Comparison of ENCODE assay signal across 8 cellular contexts in the genomic region with DNA sequence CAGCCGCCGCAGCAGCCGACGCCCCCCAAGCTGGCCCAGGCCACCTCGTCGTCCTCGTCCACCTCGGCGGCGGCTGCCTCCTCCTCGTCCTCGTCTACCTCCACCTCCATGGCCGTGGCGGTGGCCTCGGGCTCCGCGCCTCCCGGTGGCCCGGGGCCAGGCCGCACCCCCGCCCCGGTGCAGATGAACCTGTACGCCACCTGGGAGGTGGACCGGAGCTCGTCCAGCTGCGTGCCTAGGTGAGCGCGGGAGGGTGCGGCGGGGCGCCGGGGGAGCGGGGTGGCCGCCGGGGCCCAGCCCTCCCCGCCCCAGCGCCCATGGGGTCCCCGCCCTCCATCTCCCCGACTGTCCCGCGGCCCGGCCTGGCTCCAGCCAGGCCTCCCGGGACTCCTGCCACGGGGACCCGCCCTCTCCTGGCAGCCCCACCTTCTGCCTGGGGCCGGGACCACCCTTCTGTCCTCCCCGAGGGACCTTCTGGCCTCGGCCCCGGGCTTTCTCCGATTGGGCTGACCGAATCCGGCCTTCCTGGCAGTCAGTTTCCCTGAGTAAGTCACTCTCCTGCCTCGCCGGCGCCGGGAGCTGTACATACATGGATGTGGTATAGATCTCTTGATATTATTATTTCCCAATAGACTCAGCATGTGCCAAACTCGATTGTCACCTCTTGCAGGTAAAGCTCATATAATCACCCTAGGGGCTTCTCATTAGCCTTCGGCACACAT. TPM values are rescaled to one million over a fixed set of nuclear protein-coding genes. Genes with fewer than 3 reads are reported as not detected.
DNase-seq lines count a peak whose midpoint lies in the region; ATAC-seq, FAIRE-seq and TF ChIP-seq lines count a peak whose summit lies in the region.

No MANE protein-coding gene starts in this region.

- peak; percentile 61 for DNase-seq in GM10266 (ENCODE audit: extremely low spot score)
- peak; percentile 19 for DNase-seq in HFFc6
- DNase-seq in RWPE2 (ENCODE audit: low spot score): no peak
- DNase-seq in D721Med (ENCODE audit: insufficient read length, low spot score): no peak

- WGBS in liver: 10% methylated on average over 58 of the region's 58 CpGs

- peak overlapping the region; percentile 100 for H3K4me3 ChIP-seq in RWPE2 (ENCODE audit: severe bottlenecking)
- peak overlapping the region; percentile 43 to 75 (median 71) for H3K4me3 ChIP-seq in liver (ENCODE audit: low read depth in 1 of 3, low read length in 3 of 3)
- H3K4me3 ChIP-seq in subcutaneous abdominal adipose tissue (ENCODE audit: low read depth in 1 of 5, low read length in 5 of 5): peak overlapping the region; percentile 65 to 77 (median 73)

- H3K36me3 Mint-ChIP-seq in HFFc6 (ENCODE audit: low read depth): peaks cover 50% of the 10 kb centered on the region
- peaks cover 80% of the 10 kb centered on the region for H3K36me3 Mint-ChIP-seq in dendritic cell treated with granulocyte-macrophage colony-stimulating factor and Interleukin-4, amounts not matched to agents 40 ng/mL and 50 ng/mL, for 4 days (ENCODE audit: low read depth)

- TF ChIP-seq RAD21 in liver (IDR thresholded peaks at IDR 0.05): no peak

- intact Hi-C loops in dendritic cell treated with granulocyte-macrophage colony-stimulating factor and Interleukin-4, amounts not matched to agents 40 ng/mL and 50 ng/mL, for 4 days (cut with micrococcal nuclease): no loop called here

- no peaks in the 10 kb centered on the region for H3K9me3 Mint-ChIP-seq in HFFc6
- H3K9me3 Mint-ChIP-seq in dendritic cell treated with granulocyte-macrophage colony-stimulating factor and Interleukin-4, amounts not matched to agents 40 ng/mL and 50 ng/mL, for 4 days: no peaks in the 10 kb centered on the region

- ATAC-seq in RWPE2 (ENCODE audit: low read depth): peak; percentile 30
- no peak for ATAC-seq in GM21367 (IDR thresholded peaks at IDR 0.05; ENCODE audit: unreplicated experiment)

- H3K36me3 ChIP-seq in RWPE2 (ENCODE audit: low read depth) (peaks cover 50% of the 10 kb centered on the region), liver (ENCODE audit: control insufficient read depth in 4 of 4, insufficient read depth in 3 of 4, low read depth in 1 of 4, low read length in 3 of 4) (peaks cover 7 to 25% (median 15%) of the 10 kb centered on the region in 4 donors), subcutaneous abdominal adipose tissue (ENCODE audit: control insufficient read depth in 5 of 5, insufficient read depth in 5 of 5, low read length in 5 of 5) (peaks cover 12 to 42% (median 32%) of the 10 kb centered on the region in 5 donors)

- H3K4me3 Mint-ChIP-seq in HFFc6: peak overlapping the region; percentile 97
- H3K4me3 Mint-ChIP-seq in dendritic cell treated with granulocyte-macrophage colony-stimulating factor and Interleukin-4, amounts not matched to agents 40 ng/mL and 50 ng/mL, for 4 days: peak overlapping the region; percentile 89

- H3K27ac Mint-ChIP-seq in HFFc6: peak overlapping the region; percentile 85
- H3K27ac Mint-ChIP-seq in dendritic cell treated with granulocyte-macrophage colony-stimulating factor and Interleukin-4, amounts not matched to agents 40 ng/mL and 50 ng/mL, for 4 days: peak overlapping the region; percentile 83

- H3K9me3 ChIP-seq in RWPE2 (ENCODE audit: severe bottlenecking): no peaks in the 10 kb centered on the region
- H3K9me3 ChIP-seq in liver (ENCODE audit: control insufficient read depth in 4 of 4, low read length in 3 of 4): no peaks in the 10 kb centered on the region
- no peaks in the 10 kb centered on the region for H3K9me3 ChIP-seq in subcutaneous abdominal adipose tissue (ENCODE audit: control insufficient read depth in 5 of 5, low read length in 5 of 5)

- FAIRE-seq in D721Med (lab: Jason Lieb, UNC): no peak

- H3K27me3 ChIP-seq in RWPE2 (ENCODE audit: insufficient read depth, poor library complexity, severe bottlenecking) (no peaks in the 10 kb centered on the region), liver (ENCODE audit: control insufficient read depth in 4 of 4, insufficient read depth in 4 of 4, low read length in 3 of 4) (no peaks in the 10 kb centered on the region), subcutaneous abdominal adipose tissue (ENCODE audit: control insufficient read depth in 5 of 5, insufficient read depth in 4 of 5, low read length in 5 of 5) (no peaks in the 10 kb centered on the region)

- no peaks in the 10 kb centered on the region; the same call in none of the 2 replicates for H3K27me3 Mint-ChIP-seq in HFFc6 (ENCODE audit: insufficient read depth)
- H3K27me3 Mint-ChIP-seq in dendritic cell treated with granulocyte-macrophage colony-stimulating factor and Interleukin-4, amounts not matched to agents 40 ng/mL and 50 ng/mL, for 4 days: no peaks in the 10 kb centered on the region

- peak overlapping the region in 1 of 2 donors; percentile 22 for H3K9ac ChIP-seq in liver (ENCODE audit: low read depth in 1 of 2, low read length in 2 of 2)
- peak overlapping the region; percentile 78 to 95 (median 83) for H3K9ac ChIP-seq in subcutaneous abdominal adipose tissue (ENCODE audit: low read length in 5 of 5)

- H3K4me1 ChIP-seq in RWPE2 (ENCODE audit: insufficient read depth, poor library complexity, severe bottlenecking): peaks cover 7% of the 10 kb centered on the region
- H3K4me1 ChIP-seq in liver (ENCODE audit: control insufficient read depth in 4 of 4, insufficient read depth in 4 of 4, low read length in 3 of 4): peaks cover 5 to 40% (median 30%) of the 10 kb centered on the region in 4 donors
- peaks cover 6 to 54% (median 36%) of the 10 kb centered on the region in 5 donors for H3K4me1 ChIP-seq in subcutaneous abdominal adipose tissue (ENCODE audit: control insufficient read depth in 5 of 5, insufficient read depth in 5 of 5, low read length in 5 of 5)

- H3K4me1 Mint-ChIP-seq in HFFc6 (ENCODE audit: low read depth): peaks cover 41% of the 10 kb centered on the region
- H3K4me1 Mint-ChIP-seq in dendritic cell treated with granulocyte-macrophage colony-stimulating factor and Interleukin-4, amounts not matched to agents 40 ng/mL and 50 ng/mL, for 4 days (ENCODE audit: low read depth): peaks cover 63% of the 10 kb centered on the region

- TF ChIP-seq CTCF in GM10266 (IDR thresholded peaks at IDR 0.05; ENCODE audit: control insufficient read depth, insufficient read depth, low read depth, missing control alignments) (no peak), HFFc6 (IDR thresholded peaks at IDR 0.05) (no peak), RWPE2 (IDR thresholded peaks at IDR 0.05; ENCODE audit: poor library complexity, severe bottlenecking) (no peak), liver (IDR thresholded peaks at IDR 0.05; ENCODE audit: low read depth, low read length, missing input control) (no peak), D721Med (IDR thresholded peaks at IDR 0.05; ENCODE audit: insufficient read depth, missing control alignments) (no peak)

- H3K27ac ChIP-seq in RWPE2 (ENCODE audit: poor library complexity, severe bottlenecking): peak overlapping the region; percentile 91
- peak overlapping the region; percentile 70 to 73 for H3K27ac ChIP-seq in liver (ENCODE audit: low read depth in 1 of 2, low read length in 2 of 2)
- peak overlapping the region; percentile 88 for H3K27ac ChIP-seq in subcutaneous abdominal adipose tissue (ENCODE audit: low read depth, low read length)

TF ChIP-seq in liver, 16 proteins besides CTCF, POLR2A, EP300 and RAD21 (continues in another document):
- no peak for TF ChIP-seq ZBTB33 (IDR thresholded peaks at IDR 0.05)
- no peak for TF ChIP-seq HNF4G (IDR thresholded peaks at IDR 0.05)
- no peak for TF ChIP-seq HNF4A (conservative IDR thresholded peaks at IDR 0.05)
- TF ChIP-seq RXRA (IDR thresholded peaks at IDR 0.05): no peak
- TF ChIP-seq EGR1 (IDR thresholded peaks at IDR 0.05; ENCODE audit: low read depth in 2 of 2): no peak

RNA-seq across cellular contexts. Expression of gene PACS1, which starts 0.7 kb away (rescaled TPM):
- 100 to 1,000 TPM in 2 of 6 experiments, 10 to 100 TPM in 4; 82.8 to 114 (median 91.8) TPM for total RNA-seq in HFFc6 (2021; fragmentation: NEBNext Ultra II Directional; extraction: Animal tissue kit (Norgen Biotek cat#: 25700))
- 1 to 10 TPM; 7.1 to 9.1 TPM for total RNA-seq in liver
- polyA plus RNA-seq in liver: 1 to 10 TPM; 2.7 to 7.6 TPM

RNA-seq across cellular contexts. Expression of gene SF3B2, which starts 18.6 kb away (rescaled TPM):
- 100 to 1,000 TPM; 199 to 240 (median 222) TPM for total RNA-seq in HFFc6 (2021; fragmentation: NEBNext Ultra II Directional; extraction: Animal tissue kit (Norgen Biotek cat#: 25700))
- total RNA-seq in liver: 10 to 100 TPM; 55.7 to 67.6 TPM
- 10 to 100 TPM; 50.5 to 58.7 TPM for polyA plus RNA-seq in liver

RNA-seq across cellular contexts. Expression of gene GAL3ST3, which starts 21.8 kb away (rescaled TPM):
- total RNA-seq in HFFc6 (2021; fragmentation: NEBNext Ultra II Directional; extraction: Animal tissue kit (Norgen Biotek cat#: 25700)): under 1 TPM in 1 of 6 experiments, not detected in 5; 0.14 TPM
- total RNA-seq in liver: not detected
- polyA plus RNA-seq in liver: not detected

RNA-seq across cellular contexts. Expression of gene CATSPER1, which starts 44.5 kb away (rescaled TPM):
- 1 to 10 TPM; 2.1 to 3.8 (median 2.7) TPM for total RNA-seq in HFFc6 (2021; fragmentation: NEBNext Ultra II Directional; extraction: Animal tissue kit (Norgen Biotek cat#: 25700))
- under 1 TPM in 1 of 2 donors, not detected in 1; 0.17 TPM for total RNA-seq in liver
- polyA plus RNA-seq in liver: not detected

RNA-seq across cellular contexts. Expression of gene CST6, which starts 59.0 kb away (rescaled TPM):
- under 1 TPM in 2 of 6 experiments, not detected in 4; 0.33 to 0.83 TPM for total RNA-seq in HFFc6 (2021; fragmentation: NEBNext Ultra II Directional; extraction: Animal tissue kit (Norgen Biotek cat#: 25700))
- not detected for total RNA-seq in liver
- polyA plus RNA-seq in liver: not detected

Comparison
In these comparisons a context has a peak if more than half of its experiments do, and no peak if none do; other contexts are left out.
1. DNase-seq: peak in GM10266 (single experiment) and HFFc6 (single experiment); none in RWPE2 (single experiment) and D721Med (single experiment).
2. RNA of gene PACS1, which starts 0.7 kb away (total RNA-seq): 82.8 to 114 TPM in HFFc6; 7.1 to 9.1 TPM in liver; every median in the first group is over 4 times any median in the second.
3. Peak in every context shown above with its lines, with median percentiles within 50 percentile points of each other: H3K27ac ChIP-seq and H3K4me3 ChIP-seq.